13 cellular contexts compared by ENCODE assay signal in genomic region chr10:5663692-5664427, GRCh38. TPM values are rescaled to one million over a fixed set of nuclear protein-coding genes. Genes with fewer than 3 reads are reported as not detected.
DNase-seq lines count a peak whose midpoint lies in the region; ATAC-seq and TF ChIP-seq lines count a peak whose summit lies in the region.
"Had no signal": no experiment of that assay in that cellular context is flagged by ENCODE, and none has a peak within 500 bp of the region (broad histone marks: within the 10 kb centered on the region; RNA-seq: fewer than 3 reads in every experiment).

No MANE protein-coding gene starts in this region.

- H3K9me3 Mint-ChIP-seq in T-helper 1 cell treated with Interleukin-12 subunit alpha and Interleukin-12 subunit beta and Interleukin-4 antibody, amounts not matched to agents 30 μg/mL and 1 μg/mL, for 36 hours: no peaks in the 10 kb centered on the region
- H3K9me3 Mint-ChIP-seq in CD14-positive monocyte: no peaks in the 10 kb centered on the region
- H3K9me3 Mint-ChIP-seq: activated CD8-positive, alpha-beta T cell treated with anti-CD3 and anti-CD28 coated beads for 36 hours had no signal

- ATAC-seq in foreskin keratinocyte: no peak
- ATAC-seq: activated CD8-positive, alpha-beta T cell treated with anti-CD3 and anti-CD28 coated beads for 36 hours; psoas muscle; Right ventricle myocardium inferior had no signal

- no peak overlapping the region for H3K27ac Mint-ChIP-seq in T-helper 1 cell treated with Interleukin-12 subunit alpha and Interleukin-12 subunit beta and Interleukin-4 antibody, amounts not matched to agents 30 μg/mL and 1 μg/mL, for 36 hours
- H3K27ac Mint-ChIP-seq in CD14-positive monocyte: peak overlapping the region in 3 of 7 donors; percentile 37 to 83 (median 55)
- H3K27ac Mint-ChIP-seq: activated CD8-positive, alpha-beta T cell treated with anti-CD3 and anti-CD28 coated beads for 36 hours had no signal

- H3K27ac ChIP-seq in suprapubic skin: no peak overlapping the region
- H3K27ac ChIP-seq in foreskin keratinocyte: no peak overlapping the region
- H3K27ac ChIP-seq: psoas muscle had no signal

- peaks cover 3% of the 10 kb centered on the region for H3K36me3 Mint-ChIP-seq in T-helper 1 cell treated with Interleukin-12 subunit alpha and Interleukin-12 subunit beta and Interleukin-4 antibody, amounts not matched to agents 30 μg/mL and 1 μg/mL, for 36 hours (ENCODE audit: low read depth)
- H3K36me3 Mint-ChIP-seq in CD14-positive monocyte: peaks cover 0 to 3% of the 10 kb centered on the region in 2 donors

- TF ChIP-seq CTCF in epithelial cell of proximal tubule (conservative IDR thresholded peaks at IDR 0.05; ENCODE audit: low read depth, low read length): peak; percentile 3
- no peak for TF ChIP-seq CTCF in suprapubic skin (IDR thresholded peaks at IDR 0.05)
- no peak for TF ChIP-seq CTCF in CD14-positive monocyte (IDR thresholded peaks at IDR 0.05)
- no peak for TF ChIP-seq CTCF in foreskin keratinocyte (conservative IDR thresholded peaks at IDR 0.05)

- 67% methylated on average over 12 of the region's 12 CpGs for WGBS in suprapubic skin

- no peak for TF ChIP-seq EP300 in suprapubic skin (IDR thresholded peaks at IDR 0.05)

- H3K27me3 Mint-ChIP-seq in T-helper 1 cell treated with Interleukin-12 subunit alpha and Interleukin-12 subunit beta and Interleukin-4 antibody, amounts not matched to agents 30 μg/mL and 1 μg/mL, for 36 hours (ENCODE audit: low read depth): peaks cover 14% of the 10 kb centered on the region
- peaks cover 0 to 2% (median 2%) of the 10 kb centered on the region in 3 donors for H3K27me3 Mint-ChIP-seq in CD14-positive monocyte (ENCODE audit: low read depth in 3 of 3)

- no peak for TF ChIP-seq POLR2A in suprapubic skin (IDR thresholded peaks at IDR 0.05)

- intact Hi-C loops in CD14-positive monocyte (cut with micrococcal nuclease): no loop called here

- no peaks in the 10 kb centered on the region for H3K27me3 ChIP-seq in suprapubic skin
- no peaks in the 10 kb centered on the region for H3K27me3 ChIP-seq in foreskin keratinocyte

- peak overlapping the region; percentile 12 for H3K4me3 Mint-ChIP-seq in T-helper 1 cell treated with Interleukin-12 subunit alpha and Interleukin-12 subunit beta and Interleukin-4 antibody, amounts not matched to agents 30 μg/mL and 1 μg/mL, for 36 hours
- H3K4me3 Mint-ChIP-seq in CD14-positive monocyte: no peak overlapping the region
- H3K4me3 Mint-ChIP-seq: activated CD8-positive, alpha-beta T cell treated with anti-CD3 and anti-CD28 coated beads for 36 hours had no signal

- H3K4me1 Mint-ChIP-seq in T-helper 1 cell treated with Interleukin-12 subunit alpha and Interleukin-12 subunit beta and Interleukin-4 antibody, amounts not matched to agents 30 μg/mL and 1 μg/mL, for 36 hours (ENCODE audit: low read depth): peaks cover 24% of the 10 kb centered on the region
- H3K4me1 Mint-ChIP-seq in CD14-positive monocyte: peaks cover 40% of the 10 kb centered on the region

- DNase-seq in T-helper 1 cell: no peak
- peak; percentile 31 to 69 for DNase-seq in NCI-H526 (lab: John Stamatoyannopoulos, UW)
- DNase-seq in epithelial cell of proximal tubule (ENCODE audit: low read depth): no peak
- DNase-seq in suprapubic skin (ENCODE audit: low spot score in 2 of 2): no peak
- DNase-seq in CD14-positive monocyte (ENCODE audit: low spot score): no peak
- DNase-seq in foreskin keratinocyte: no peak
- no peak for DNase-seq in HT-29 (ENCODE audit: low spot score)
- DNase-seq: activated CD8-positive, alpha-beta T cell treated with anti-CD3 and anti-CD28 coated beads for 36 hours; NCI-H1048; psoas muscle; stimulated activated CD4-positive, alpha-beta T cell treated with anti-CD3 and anti-CD28 coated beads, Interleukin-15, amount 100 ng/mL, for 24 hours had no signal

- H3K9me3 ChIP-seq in suprapubic skin: no peaks in the 10 kb centered on the region
- H3K9me3 ChIP-seq: psoas muscle had no signal

- H3K4me3 ChIP-seq in epithelial cell of proximal tubule (ENCODE audit: low read depth, low read length) (no peak overlapping the region), suprapubic skin (peak overlapping the region; percentile 93)
- H3K4me3 ChIP-seq: psoas muscle had no signal

- H3K4me1 ChIP-seq in suprapubic skin (peaks cover 47% of the 10 kb centered on the region), foreskin keratinocyte (peaks cover 4% of the 10 kb centered on the region)

- H3K36me3 ChIP-seq in suprapubic skin: no peaks in the 10 kb centered on the region

RNA-seq across cellular contexts. Expression of gene ASB13, which starts 2.5 kb away (rescaled TPM):
- 12.3 and 12.8 TPM in 2 replicates for total RNA-seq in epithelial cell of proximal tubule
- total RNA-seq in suprapubic skin: 10 to 100 TPM; 11.6 to 18.6 (median 16.5) TPM
- 10 to 100 TPM; 37.8 to 44.1 TPM for polyA plus RNA-seq in CD14-positive monocyte
- total RNA-seq in foreskin keratinocyte: 15.6 and 16.6 TPM in 2 replicates
- 14.3 and 16.6 TPM in 2 replicates for polyA plus RNA-seq in foreskin keratinocyte
- total RNA-seq in HT-29 (2014; rRNA removed; shearing (Covaris generic)): 32.6 and 34.7 TPM in 2 replicates

RNA-seq across cellular contexts. Expression of gene TASOR2, which starts 20.8 kb away (rescaled TPM):
- 36.1 and 50.6 TPM in 2 replicates for total RNA-seq in epithelial cell of proximal tubule
- total RNA-seq in suprapubic skin: 10 to 100 TPM; 49.8 to 78.3 (median 59.9) TPM
- polyA plus RNA-seq in CD14-positive monocyte: 1 to 10 TPM; 3.2 to 9.5 TPM
- 52.7 and 58.4 TPM in 2 replicates for total RNA-seq in foreskin keratinocyte
- 9.7 and 10.5 TPM in 2 replicates for polyA plus RNA-seq in foreskin keratinocyte
- total RNA-seq in HT-29 (2014; rRNA removed; shearing (Covaris generic)): 49.7 and 67.4 TPM in 2 replicates

Comparison
In these comparisons a context has a peak if more than half of its experiments do, and no peak if none do; other contexts are left out.
1. DNase-seq: peak in NCI-H526 (2 of 2); none in T-helper 1 cell (0 of 5), epithelial cell of proximal tubule (single experiment), suprapubic skin (0 of 2), CD14-positive monocyte (single experiment), foreskin keratinocyte (0 of 2) and HT-29 (single experiment).